ENCODE assay signal across 17 cellular contexts in genomic region chr9:121648799-121649198, GRCh38. TPM values are rescaled to one million over a fixed set of nuclear protein-coding genes. Genes with fewer than 3 reads are reported as not detected.
DNase-seq lines count a peak whose midpoint lies in the region; ATAC-seq and TF ChIP-seq lines count a peak whose summit lies in the region.
"Had no signal": no experiment of that assay in that cellular context is flagged by ENCODE, and none has a peak within 500 bp of the region (broad histone marks: within the 10 kb centered on the region; RNA-seq: fewer than 3 reads in every experiment).

No MANE protein-coding gene starts in this region.

- peaks cover 49 to 91% (median 81%) of the 10 kb centered on the region in 10 experiments for H3K4me1 ChIP-seq in BLaER1 treated with 17β-estradiol and CSF1 and Interleukin-3, amounts not matched to agents 10 nM and 100 nM
- H3K4me1 ChIP-seq in NT2/D1 (ENCODE audit: insufficient read depth, insufficient read length) = peaks cover 31% of the 10 kb centered on the region
- peaks cover 55% of the 10 kb centered on the region for H3K4me1 ChIP-seq in mesodermal cell (ENCODE audit: control insufficient read depth, insufficient read depth, low read length, poor library complexity, severe bottlenecking)
- peaks cover 15 to 52% (median 37%) of the 10 kb centered on the region in 4 donors for H3K4me1 ChIP-seq in transverse colon

- no peaks in the 10 kb centered on the region for H3K36me3 ChIP-seq in BLaER1 treated with 17β-estradiol and CSF1 and Interleukin-3, amounts not matched to agents 10 nM and 100 nM
- H3K36me3 ChIP-seq in NT2/D1 (ENCODE audit: insufficient read depth, insufficient read length, low read length) = peaks cover 5% of the 10 kb centered on the region
- no peaks in the 10 kb centered on the region for H3K36me3 ChIP-seq in mesodermal cell (ENCODE audit: control insufficient read depth, insufficient read depth, low read length)
- H3K36me3 ChIP-seq in transverse colon = no peaks in the 10 kb centered on the region

- no peak for DNase-seq in NT2/D1 (ENCODE audit: low read depth, low spot score)
- DNase-seq in posterior vena cava (ENCODE audit: low spot score) = peak; percentile 72
- DNase-seq in NCI-H2081 (lab: John Stamatoyannopoulos, UW) = no peak
- DNase-seq in transverse colon = no peak
- no peak for DNase-seq in immature natural killer cell
- DNase-seq: CD4-positive, CD25-positive, alpha-beta regulatory T cell; DND-41; GDM1; GM23248; NCI-H1092; NCI-H1694 treated with DMSO at 0.1 percent for 48 hours; SHP77 treated with DMSO at 0.1 percent for 48 hours had no signal

- H4K20me1 ChIP-seq in BLaER1 treated with 17β-estradiol and CSF1 and Interleukin-3, amounts not matched to agents 10 nM and 100 nM = peaks cover 0 to 38% (median 6%) of the 10 kb centered on the region in 11 experiments; a peak in 11 of 22 replicates

- peaks cover 34 to 43% (median 35%) of the 10 kb centered on the region in 11 experiments for H3K27me3 ChIP-seq in BLaER1 treated with 17β-estradiol and CSF1 and Interleukin-3, amounts not matched to agents 10 nM and 100 nM
- H3K27me3 ChIP-seq in NT2/D1 (ENCODE audit: insufficient read depth, insufficient read length) = no peaks in the 10 kb centered on the region
- H3K27me3 ChIP-seq in transverse colon = peaks cover 6% of the 10 kb centered on the region

- H3K4me3 Mint-ChIP-seq in immature natural killer cell = no peak overlapping the region
- H3K4me3 Mint-ChIP-seq: CD4-positive, CD25-positive, alpha-beta regulatory T cell had no signal

- H3K4me2 ChIP-seq in BLaER1 treated with 17β-estradiol and CSF1 and Interleukin-3, amounts not matched to agents 10 nM and 100 nM = peak overlapping the region in 8 of 11 experiments; percentile 94 to 100 (median 98); a peak in 12 of 22 replicates

- no peaks in the 10 kb centered on the region for H3K9me3 ChIP-seq in BLaER1 treated with 17β-estradiol and CSF1 and Interleukin-3, amounts not matched to agents 10 nM and 100 nM (replicated peaks in 1 of 11)
- no peaks in the 10 kb centered on the region for H3K9me3 ChIP-seq in NT2/D1 (ENCODE audit: insufficient read depth, low read length)
- no peaks in the 10 kb centered on the region for H3K9me3 ChIP-seq in mesodermal cell (ENCODE audit: control insufficient read depth, low read length)
- H3K9me3 ChIP-seq in transverse colon = no peaks in the 10 kb centered on the region
- H3K9me3 ChIP-seq: A549 had no signal

- H3K27ac Mint-ChIP-seq in immature natural killer cell = no peak overlapping the region

- no peaks in the 10 kb centered on the region for H3K9me3 Mint-ChIP-seq in immature natural killer cell

- no peak overlapping the region for H3K27ac ChIP-seq in BLaER1 treated with 17β-estradiol and CSF1 and Interleukin-3, amounts not matched to agents 10 nM and 100 nM
- H3K27ac ChIP-seq in mesodermal cell (ENCODE audit: low read depth, low read length, severe bottlenecking) = peak overlapping the region; percentile 63
- H3K27ac ChIP-seq in transverse colon = peak overlapping the region in 2 of 4 donors; percentile 48 to 94
- H3K27ac ChIP-seq: GM23248, HL-60 had no signal

- 75 to 77% methylated on average over 5 to 8 of the region's 9 CpGs for WGBS in mesodermal cell (ENCODE audit: insufficient coverage in 2 of 2), 2 experiments
- WGBS in transverse colon (ENCODE audit: low coverage in 1 of 2), 2 donors = 65% methylated on average over 9 of the region's 9 CpGs; no CpG with 5 or more reads in 1 of the 2 donors

- ATAC-seq in HG02885 (IDR thresholded peaks at IDR 0.05; ENCODE audit: poor library complexity, unreplicated experiment) = no peak

- no peaks in the 10 kb centered on the region for H3K36me3 Mint-ChIP-seq in immature natural killer cell
- H3K36me3 Mint-ChIP-seq: CD4-positive, CD25-positive, alpha-beta regulatory T cell had no signal

- peak in 1 of 5 experiments; percentile 38 for TF ChIP-seq CTCF in transverse colon (IDR thresholded peaks at IDR 0.05)

- no peak overlapping the region for H3K4me3 ChIP-seq in BLaER1 treated with 17β-estradiol and CSF1 and Interleukin-3, amounts not matched to agents 10 nM and 100 nM
- H3K4me3 ChIP-seq in NT2/D1 (ENCODE audit: insufficient read length, low read depth) = no peak overlapping the region
- H3K4me3 ChIP-seq in mesodermal cell (ENCODE audit: extremely low read depth, insufficient read depth, low read length, poor library complexity, severe bottlenecking) = no peak overlapping the region
- no peak overlapping the region for H3K4me3 ChIP-seq in transverse colon
- H3K4me3 ChIP-seq: A549, GM23248 had no signal

- TF ChIP-seq POLR2A in transverse colon (IDR thresholded peaks at IDR 0.05) = no peak

- peaks cover 18 to 28% (median 21%) of the 10 kb centered on the region in 3 donors for H3K27me3 Mint-ChIP-seq in immature natural killer cell (ENCODE audit: low read depth in 3 of 3)

- TF ChIP-seq EP300 in transverse colon (IDR thresholded peaks at IDR 0.05; ENCODE audit: low read depth) = no peak

- in situ Hi-C loops in transverse colon (cut with MboI; ENCODE audit: low pct_ligation_motif_present in 1 of 4, low pct_unique_long_range_greater_than_20kb in 1 of 4, low sequenced_read_pairs in 3 of 4) = no loop called here

- no peak overlapping the region for H3K9ac ChIP-seq in BLaER1 treated with 17β-estradiol and CSF1 and Interleukin-3, amounts not matched to agents 10 nM and 100 nM
- peak overlapping the region; percentile 71 for H3K9ac ChIP-seq in NT2/D1 (ENCODE audit: insufficient read length, low read depth)
- H3K9ac ChIP-seq: GM23248 had no signal

- peaks cover 9 to 12% of the 10 kb centered on the region in 2 donors for H3K4me1 Mint-ChIP-seq in immature natural killer cell

- intact Hi-C loops in posterior vena cava (cut with DNase I) = no loop called here
- intact Hi-C loops in transverse colon (cut with DNase I; ENCODE audit: low total_unique reads) = loop anchor here (10.0 kb wide), 1 partner anchor 1494 kb away; no protein-coding TSS in a partner anchor

RNA-seq across cellular contexts. Expression of gene DAB2IP, which starts 2.6 kb away (rescaled TPM):
- polyA plus RNA-seq in mesodermal cell (2013, experiment 1 of 2) = 49.6 TPM
- polyA plus RNA-seq in mesodermal cell (2013, experiment 2 of 2) = 34.2 TPM
- total RNA-seq in posterior vena cava = 10 to 100 TPM; 68.1 to 83.8 TPM
- 100 to 1,000 TPM in 1 of 4 donors, 10 to 100 TPM in 3; 84.2 to 159 (median 90.7) TPM for total RNA-seq in transverse colon
- 1 to 10 TPM in 1 of 3 donors, under 1 TPM in 1, not detected in 1; 0.06 to 1.1 TPM for polyA plus RNA-seq in immature natural killer cell
- total RNA-seq: CD4-positive, CD25-positive, alpha-beta regulatory T cell had no signal
- polyA plus RNA-seq: CD4-positive, CD25-positive, alpha-beta regulatory T cell had no signal
